21 cellular contexts compared by ENCODE assay signal in the genomic region with DNA sequence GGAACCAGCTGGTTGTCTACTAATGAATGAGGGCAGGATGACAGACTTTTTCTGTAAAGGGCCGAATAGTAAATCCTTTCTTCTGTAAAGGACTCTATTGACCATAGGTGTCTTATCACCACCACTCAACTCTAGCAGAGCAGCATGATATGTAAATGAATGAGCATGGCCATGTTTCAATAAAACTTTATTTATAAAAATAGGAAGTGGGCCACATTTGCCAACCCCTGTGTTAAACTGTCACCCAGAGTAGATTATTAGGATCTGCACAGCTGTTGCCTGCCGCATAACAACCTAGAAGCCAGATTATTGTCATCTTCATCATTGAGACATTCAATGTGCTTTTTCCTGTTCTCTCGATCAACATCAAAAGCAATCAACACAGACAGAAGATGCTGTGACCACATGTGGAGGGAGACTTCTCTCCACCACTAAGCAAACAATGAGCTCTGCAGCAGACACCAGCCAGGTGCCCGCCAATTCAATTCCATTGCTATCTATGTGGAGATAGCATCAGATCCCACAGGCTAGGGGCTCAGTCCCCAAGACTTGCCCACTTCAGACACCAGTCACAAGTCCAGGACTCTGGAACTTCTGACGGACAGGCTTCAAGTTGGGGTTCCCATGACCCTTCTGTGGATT. TPM values are rescaled to one million over a fixed set of nuclear protein-coding genes. Genes with fewer than 3 reads are reported as not detected.
DNase-seq lines count a peak whose midpoint lies in the region; ATAC-seq and TF ChIP-seq lines count a peak whose summit lies in the region.
"Had no signal": no experiment of that assay in that cellular context is flagged by ENCODE, and none has a peak within 500 bp of the region (broad histone marks: within the 10 kb centered on the region; RNA-seq: fewer than 3 reads in every experiment).

No MANE protein-coding gene starts in this region.

- no peaks in the 10 kb centered on the region for H3K36me3 ChIP-seq in endodermal cell (ENCODE audit: control insufficient read depth, insufficient read depth, low read length)
- H3K36me3 ChIP-seq: BE2C, MG63 had no signal

- peaks cover 33% of the 10 kb centered on the region for H3K4me1 Mint-ChIP-seq in endodermal cell
- H3K4me1 Mint-ChIP-seq in activated T-cell treated with anti-CD3 and anti-CD28 coated beads, Interleukin-2, amount 50 U/mL, for 72 hours (ENCODE audit: low read depth), result no peaks in the 10 kb centered on the region
- H3K4me1 Mint-ChIP-seq: CD4-positive, CD25-positive, alpha-beta regulatory T cell had no signal

- peaks cover 14% of the 10 kb centered on the region for H3K9me3 ChIP-seq in endodermal cell (ENCODE audit: control insufficient read depth, low read length)
- H3K9me3 ChIP-seq: BE2C, Caco-2, MG63 had no signal

- intact Hi-C loops in posterior vena cava (cut with DNase I), result no loop called here

- peak overlapping the region; percentile 4 for H3K27ac Mint-ChIP-seq in endodermal cell
- H3K27ac Mint-ChIP-seq in activated T-cell treated with anti-CD3 and anti-CD28 coated beads, Interleukin-2, amount 50 U/mL, for 72 hours, result no peak overlapping the region

- no peak overlapping the region for H3K4me3 ChIP-seq in Jurkat, Clone E6-1 (ENCODE audit: low read length)
- no peak overlapping the region for H3K4me3 ChIP-seq in endodermal cell (ENCODE audit: low read length)
- H3K4me3 ChIP-seq: MG63, SK-N-MC had no signal

- H3K9me3 Mint-ChIP-seq in endodermal cell, result peaks cover 23% of the 10 kb centered on the region
- peaks cover 1 to 6% of the 10 kb centered on the region in 2 donors for H3K9me3 Mint-ChIP-seq in activated T-cell treated with anti-CD3 and anti-CD28 coated beads, Interleukin-2, amount 50 U/mL, for 72 hours

- TF ChIP-seq CTCF in endodermal cell (conservative IDR thresholded peaks at IDR 0.05), result no peak

- H3K4me3 Mint-ChIP-seq in endodermal cell, result no peak overlapping the region
- no peak overlapping the region for H3K4me3 Mint-ChIP-seq in activated T-cell treated with anti-CD3 and anti-CD28 coated beads, Interleukin-2, amount 50 U/mL, for 72 hours
- H3K4me3 Mint-ChIP-seq: CD4-positive, CD25-positive, alpha-beta regulatory T cell had no signal

- ATAC-seq in activated T-cell treated with anti-CD3 and anti-CD28 coated beads, Interleukin-2, amount 50 U/mL, for 72 hours (replicated peaks in 1 of 2), result no peak
- ATAC-seq in GM21529 (IDR thresholded peaks at IDR 0.05; ENCODE audit: unreplicated experiment) (no peak), HG03354 (IDR thresholded peaks at IDR 0.05; ENCODE audit: poor library complexity, severe bottlenecking, unreplicated experiment) (no peak)

- WGBS in endodermal cell (ENCODE audit: insufficient coverage in 1 of 2, insufficient read length in 1 of 2), 2 experiments, result 80% methylated on average over 3 to 5 of the region's 5 CpGs

- H3K4me1 ChIP-seq in endodermal cell (ENCODE audit: control insufficient read depth, insufficient read depth, low read length), result peaks cover 10% of the 10 kb centered on the region
- H3K4me1 ChIP-seq: BE2C, Caco-2 had no signal

- H3K27me3 Mint-ChIP-seq in endodermal cell (ENCODE audit: insufficient read depth), result peaks cover 5% of the 10 kb centered on the region
- H3K27me3 Mint-ChIP-seq in activated T-cell treated with anti-CD3 and anti-CD28 coated beads, Interleukin-2, amount 50 U/mL, for 72 hours (ENCODE audit: low read depth), result peaks cover 14% of the 10 kb centered on the region

- peaks cover 7% of the 10 kb centered on the region for H3K36me3 Mint-ChIP-seq in endodermal cell (ENCODE audit: low read depth)
- H3K36me3 Mint-ChIP-seq in activated T-cell treated with anti-CD3 and anti-CD28 coated beads, Interleukin-2, amount 50 U/mL, for 72 hours (ENCODE audit: insufficient read depth in 2 of 2), result peaks cover 0 to 4% of the 10 kb centered on the region in 2 donors
- H3K36me3 Mint-ChIP-seq: CD4-positive, CD25-positive, alpha-beta regulatory T cell had no signal

- H3K27ac ChIP-seq in endodermal cell (ENCODE audit: low read depth, low read length), result no peak overlapping the region
- H3K27ac ChIP-seq: SK-N-MC had no signal

- H3K9ac ChIP-seq in endodermal cell (ENCODE audit: extremely low read depth, low read length, poor library complexity, severe bottlenecking), result peak overlapping the region; percentile 14

- no peaks in the 10 kb centered on the region for H3K27me3 ChIP-seq in endodermal cell (ENCODE audit: control insufficient read depth, insufficient read depth, low read length, poor library complexity, severe bottlenecking)
- H3K27me3 ChIP-seq: BE2C, MG63 had no signal

- DNase-seq in COR-L47 (lab: John Stamatoyannopoulos, UW) (peak; percentile 25), NCI-H510A treated with DMSO at 0.1 percent for 48 hours (lab: John Stamatoyannopoulos, UW) (peak; percentile 95), endodermal cell (no peak), posterior vena cava (ENCODE audit: low spot score) (no peak)
- DNase-seq in Jurkat, Clone E6-1 (ENCODE audit: low read depth, low spot score), result peak; percentile 39
- no peak for DNase-seq in activated T-cell treated with anti-CD3 and anti-CD28 coated beads, Interleukin-2, amount 50 U/mL, for 72 hours
- DNase-seq: BE2C; Caco-2; CD4-positive, CD25-positive, alpha-beta regulatory T cell; DMS153; GF-D8; Kasumi-1; MG63; NCI-H1092; NCI-H1694; NCI-H2081 treated with DMSO at 0.1 percent for 48 hours; NCI-H524; Right ventricle myocardium superior had no signal

RNA-seq across cellular contexts. Expression of a gene that starts 6.8 kb away (rescaled TPM):
- 49.2 TPM for polyA plus RNA-seq in Jurkat, Clone E6-1 (2012; ENCODE audit: insufficient read depth, insufficient read length)
- total RNA-seq in endodermal cell, result 10 to 100 TPM; 36.7 to 47.6 TPM
- 20.3 TPM for polyA plus RNA-seq in endodermal cell (2013, experiment 1 of 2)
- 20.0 TPM for polyA plus RNA-seq in endodermal cell (2013, experiment 2 of 2)
- 10 to 100 TPM; 30.3 to 45.7 TPM for total RNA-seq in activated T-cell treated with anti-CD3 and anti-CD28 coated beads, Interleukin-2, amount 50 U/mL, for 72 hours
- total RNA-seq in posterior vena cava, result 10 to 100 TPM; 33.4 to 39.8 TPM

RNA-seq across cellular contexts. Expression of a gene that starts 35.3 kb away (rescaled TPM):
- polyA plus RNA-seq in Jurkat, Clone E6-1 (2012; ENCODE audit: insufficient read depth, insufficient read length), result not detected
- not detected for total RNA-seq in endodermal cell
- polyA plus RNA-seq in endodermal cell (2013, experiment 1 of 2), result not detected
- polyA plus RNA-seq in endodermal cell (2013, experiment 2 of 2), result not detected
- total RNA-seq in activated T-cell treated with anti-CD3 and anti-CD28 coated beads, Interleukin-2, amount 50 U/mL, for 72 hours, result 1 to 10 TPM in 1 of 2 donors, not detected in 1; 1.1 TPM
- 1 to 10 TPM in 1 of 2 donors, not detected in 1; 1.8 TPM for total RNA-seq in posterior vena cava
- total RNA-seq: Caco-2, Right ventricle myocardium superior had no signal
- polyA plus RNA-seq: CD4-positive, CD25-positive, alpha-beta regulatory T cell had no signal

RNA-seq across cellular contexts. Expression of a gene that starts 53.6 kb away (rescaled TPM):
- polyA plus RNA-seq in Jurkat, Clone E6-1 (2012; ENCODE audit: insufficient read depth, insufficient read length), result not detected
- not detected for total RNA-seq in endodermal cell
- polyA plus RNA-seq in endodermal cell (2013, experiment 1 of 2), result not detected
- polyA plus RNA-seq in endodermal cell (2013, experiment 2 of 2), result not detected
- total RNA-seq in activated T-cell treated with anti-CD3 and anti-CD28 coated beads, Interleukin-2, amount 50 U/mL, for 72 hours, result not detected
- 1 to 10 TPM in 1 of 2 donors, not detected in 1; 1.6 TPM for total RNA-seq in posterior vena cava
- total RNA-seq: Caco-2; CD4-positive, CD25-positive, alpha-beta regulatory T cell; Right ventricle myocardium superior had no signal
- polyA plus RNA-seq: CD4-positive, CD25-positive, alpha-beta regulatory T cell had no signal

Comparison
In these comparisons a context has a peak if more than half of its experiments do, and no peak if none do; other contexts are left out.
1. DNase-seq: peak in COR-L47 (single experiment), Jurkat, Clone E6-1 (single experiment) and NCI-H510A treated with DMSO at 0.1 percent for 48 hours (single experiment); none in endodermal cell (single experiment), activated T-cell treated with anti-CD3 and anti-CD28 coated beads, Interleukin-2, amount 50 U/mL, for 72 hours (0 of 2) and posterior vena cava (single experiment).